In genomic region chr10:124725171-124725631, GRCh38 we compare ENCODE assay signal across 10 cellular contexts. TPM values are rescaled to one million over a fixed set of nuclear protein-coding genes. Genes with fewer than 3 reads are reported as not detected.
DNase-seq lines count a peak whose midpoint lies in the region; ATAC-seq and TF ChIP-seq lines count a peak whose summit lies in the region.
"Had no signal": no experiment of that assay in that cellular context is flagged by ENCODE, and none has a peak within 500 bp of the region (broad histone marks: within the 10 kb centered on the region; RNA-seq: fewer than 3 reads in every experiment).

No MANE protein-coding gene starts in this region.

- H3K4me3 ChIP-seq in OCI-LY7 (ENCODE audit: low read depth, low read length, poor library complexity, severe bottlenecking) (no peak overlapping the region), right atrium auricular region (no peak overlapping the region), skin epidermis (no peak overlapping the region)

- DNase-seq in Calu3 (no peak), OCI-LY7 (ENCODE audit: low spot score) (peak; percentile 71), right atrium auricular region (ENCODE audit: low spot score) (no peak), DMS53 (lab: John Stamatoyannopoulos, UW) (no peak), osteocyte (ENCODE audit: extremely low spot score, unreplicated experiment) (no peak), NCI-H82 treated with DMSO at 0.1 percent for 48 hours (lab: John Stamatoyannopoulos, UW; ENCODE audit: unreplicated experiment) (no peak)
- DNase-seq: effector CD4-positive, alpha-beta T cell; NCI-H226 had no signal

- H3K27ac ChIP-seq in OCI-LY7 (ENCODE audit: low read depth, low read length, poor library complexity, severe bottlenecking) (peak overlapping the region; percentile 37), right atrium auricular region (peak overlapping the region; percentile 84 to 86), skin epidermis (peak overlapping the region in 17 of 21 experiments; percentile 43 to 92 (median 76))

- H3K27ac Mint-ChIP-seq in Calu3 (ENCODE audit: unreplicated experiment) = peak overlapping the region; percentile 64
- H3K27ac Mint-ChIP-seq in osteocyte (ENCODE audit: unreplicated experiment) = no peak overlapping the region

- H2AFZ ChIP-seq in OCI-LY7 (ENCODE audit: low read length) = no peak overlapping the region

- no peaks in the 10 kb centered on the region for H3K9me3 ChIP-seq in OCI-LY7 (ENCODE audit: low read length)
- no peaks in the 10 kb centered on the region for H3K9me3 ChIP-seq in right atrium auricular region

- peaks cover 51% of the 10 kb centered on the region for H4K20me1 ChIP-seq in OCI-LY7 (ENCODE audit: insufficient read depth, low read length)

- H3K9me2 ChIP-seq in OCI-LY7 (ENCODE audit: insufficient read depth, low read length) = no peaks in the 10 kb centered on the region

- H3K9me3 Mint-ChIP-seq in Calu3 (ENCODE audit: low read depth, unreplicated experiment) (no peaks in the 10 kb centered on the region), osteocyte (ENCODE audit: unreplicated experiment) (no peaks in the 10 kb centered on the region)

- H3K36me3 ChIP-seq in OCI-LY7 (ENCODE audit: insufficient read depth, low read length) (peaks cover 74% of the 10 kb centered on the region), right atrium auricular region (no peaks in the 10 kb centered on the region)

- H3K36me3 Mint-ChIP-seq in Calu3 (ENCODE audit: insufficient read depth, unreplicated experiment) (peaks cover 5% of the 10 kb centered on the region), osteocyte (ENCODE audit: unreplicated experiment) (peaks cover 3% of the 10 kb centered on the region)

- intact Hi-C loops in Calu3 (cut with micrococcal nuclease; ENCODE audit: unreplicated experiment) = no loop called here
- intact Hi-C loops in OCI-LY7 (cut with micrococcal nuclease; ENCODE audit: unreplicated experiment) = no loop called here

- CTCF ChIA-PET in Calu3 (lab: Charles Lee) = no interaction called here
- CTCF ChIA-PET in OCI-LY7 (lab: Charles Lee; ENCODE audit: unreplicated experiment) = no interaction called here

- H3K4me1 ChIP-seq in OCI-LY7 (ENCODE audit: insufficient read depth, low read length, poor library complexity, severe bottlenecking) (peaks cover 79% of the 10 kb centered on the region), right atrium auricular region (peaks cover 0 to 100% of the 10 kb centered on the region in 2 donors)

- H3K27me3 ChIP-seq in right atrium auricular region = no peaks in the 10 kb centered on the region

- H3K27me3 Mint-ChIP-seq in Calu3 (ENCODE audit: unreplicated experiment) = no peaks in the 10 kb centered on the region
- no peaks in the 10 kb centered on the region for H3K27me3 Mint-ChIP-seq in osteocyte (ENCODE audit: unreplicated experiment)

- H3K4me3 Mint-ChIP-seq in Calu3 (ENCODE audit: low read depth, unreplicated experiment) (no peak overlapping the region), osteocyte (ENCODE audit: unreplicated experiment) (no peak overlapping the region)

- peaks cover 98% of the 10 kb centered on the region for H3K79me2 ChIP-seq in OCI-LY7 (ENCODE audit: insufficient read depth, low read depth, low read length)

- POLR2A ChIA-PET in OCI-LY7 (lab: Charles Lee) = interaction anchor here (0.6 to 1.3 kb wide), 7 partner anchors 8 to 185 kb away, joined by 3 to 5 read pairs (median 3); no protein-coding TSS in a partner anchor

- peak overlapping the region; percentile 48 for H3K4me2 ChIP-seq in OCI-LY7 (ENCODE audit: low read length)

- BruUV-seq in Calu3 (replicated peaks; lab: Mats Ljungman, UMichigan) (no TSS peak), OCI-LY7 (replicated peaks; lab: Mats Ljungman, UMichigan) (no TSS peak)

- peaks cover 32% of the 10 kb centered on the region for H3K4me1 Mint-ChIP-seq in Calu3 (ENCODE audit: low read depth, unreplicated experiment)
- H3K4me1 Mint-ChIP-seq in osteocyte (ENCODE audit: unreplicated experiment) = peaks cover 11% of the 10 kb centered on the region

- no peak for ATAC-seq in GM21381 (IDR thresholded peaks at IDR 0.05; ENCODE audit: unreplicated experiment)

- TF ChIP-seq CTCF in Calu3 (IDR thresholded peaks at IDR 0.05; ENCODE audit: unreplicated experiment) (no peak), OCI-LY7 (conservative IDR thresholded peaks at IDR 0.05; ENCODE audit: low read length) (no peak), right atrium auricular region (IDR thresholded peaks at IDR 0.05) (no peak), osteocyte (IDR thresholded peaks at IDR 0.05) (no peak)

RNA-seq across cellular contexts. Expression of gene FAM53B, which starts 19.0 kb away (rescaled TPM):
- 11.2 and 12.5 TPM in 2 replicates for total RNA-seq in Calu3 (2022)
- total RNA-seq in OCI-LY7 (2014; rRNA removed; shearing (Covaris generic)) = 37.6 and 56.6 TPM in 2 replicates
- total RNA-seq in OCI-LY7 (2022) = 50.5 and 58.5 TPM in 2 replicates
- total RNA-seq in right atrium auricular region = 10 to 100 TPM; 30.3 to 31.1 TPM
- total RNA-seq in osteocyte = 14.7 and 17.0 TPM in 2 replicates
